Comparison of ENCODE assay signal across 8 cellular contexts in the genomic region with DNA sequence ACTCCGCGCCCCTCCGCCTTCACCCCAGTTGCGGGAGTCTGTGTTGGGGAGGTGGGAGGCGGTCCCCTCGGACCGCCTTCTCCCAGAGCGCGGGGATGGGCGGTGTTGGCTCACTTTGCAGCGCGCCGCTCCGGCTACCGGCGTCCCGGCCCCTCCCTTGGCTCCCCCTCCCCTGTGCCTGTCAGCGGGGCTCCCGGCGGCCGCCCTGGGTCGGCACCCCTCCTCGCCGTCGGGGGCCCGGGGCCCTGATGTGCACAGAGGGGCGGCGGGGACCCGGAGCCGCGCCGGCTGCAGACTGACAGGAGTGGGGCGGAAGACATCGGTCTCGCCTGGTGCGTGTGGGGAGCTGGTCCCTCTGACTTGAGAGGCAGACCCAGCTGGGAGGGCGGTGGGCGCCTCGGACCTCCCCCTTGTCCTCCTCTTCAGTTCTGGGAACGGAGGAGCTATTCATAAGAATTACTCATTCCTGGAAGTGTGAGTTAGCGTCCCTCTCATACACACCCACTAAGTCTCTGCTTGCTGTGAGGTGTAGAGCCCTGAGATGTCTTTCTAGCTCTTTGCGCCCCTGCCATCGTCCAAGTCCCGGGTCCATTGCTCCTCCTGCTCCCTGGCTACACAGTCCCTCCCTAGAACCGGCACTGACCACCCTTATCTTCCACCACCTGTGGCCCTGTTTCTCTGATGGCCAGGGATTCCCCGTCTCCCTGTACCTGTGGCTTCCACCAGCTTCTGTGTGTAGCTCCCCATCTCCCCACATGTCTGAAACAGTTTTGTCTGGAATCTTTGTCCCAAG. TPM values are rescaled to one million over a fixed set of nuclear protein-coding genes. Genes with fewer than 3 reads are reported as not detected.
DNase-seq lines count a peak whose midpoint lies in the region; ATAC-seq and TF ChIP-seq lines count a peak whose summit lies in the region.

No MANE protein-coding gene starts in this region.

- H3K27ac Mint-ChIP-seq in osteocyte (ENCODE audit: unreplicated experiment): no peak overlapping the region

- peaks cover 27% of the 10 kb centered on the region for H3K27me3 Mint-ChIP-seq in osteocyte (ENCODE audit: unreplicated experiment)

- no peak for TF ChIP-seq CTCF in osteocyte (IDR thresholded peaks at IDR 0.05)

- no peak for ATAC-seq in GM19023 (IDR thresholded peaks at IDR 0.05; ENCODE audit: unreplicated experiment)
- ATAC-seq in GM21723 (IDR thresholded peaks at IDR 0.05; ENCODE audit: unreplicated experiment): no peak

- no peaks in the 10 kb centered on the region for H3K36me3 Mint-ChIP-seq in osteocyte (ENCODE audit: unreplicated experiment)

- peaks cover 16% of the 10 kb centered on the region for H3K4me1 Mint-ChIP-seq in osteocyte (ENCODE audit: unreplicated experiment)

- H3K4me3 Mint-ChIP-seq in osteocyte (ENCODE audit: unreplicated experiment): peak overlapping the region; percentile 80

- peaks cover 4% of the 10 kb centered on the region for H3K9me3 Mint-ChIP-seq in osteocyte (ENCODE audit: unreplicated experiment)

- peak; percentile 28 for DNase-seq in NCI-H748 (lab: John Stamatoyannopoulos, UW; ENCODE audit: unreplicated experiment)
- DNase-seq in NCI-H748 treated with DMSO at 0.1 percent for 48 hours (lab: John Stamatoyannopoulos, UW): no peak
- DNase-seq in activated CD8-positive, alpha-beta memory T cell treated with anti-CD3 and anti-CD28 coated beads, Interleukin-2, amount 50 U/mL, for 48 hours: peak; percentile 71
- peak; percentile 8 for DNase-seq in germinal center (ENCODE audit: low spot score)
- no peak for DNase-seq in osteocyte (ENCODE audit: extremely low spot score, unreplicated experiment)
- no peak for DNase-seq in middle frontal gyrus (ENCODE audit: extremely low spot score, low spot score)

RNA-seq across cellular contexts. Expression of a gene that starts 1.0 kb away (rescaled TPM):
- 17.4 and 19.2 TPM in 2 replicates for total RNA-seq in osteocyte

RNA-seq across cellular contexts. Expression of a gene that starts 42.3 kb away (rescaled TPM):
- total RNA-seq in osteocyte: not detected in 2 replicates

Comparison
In these comparisons a context has a peak if more than half of its experiments do, and no peak if none do; other contexts are left out.
1. DNase-seq: peak in NCI-H748 (single experiment), activated CD8-positive, alpha-beta memory T cell treated with anti-CD3 and anti-CD28 coated beads, Interleukin-2, amount 50 U/mL, for 48 hours (single experiment) and germinal center (single experiment); none in NCI-H748 treated with DMSO at 0.1 percent for 48 hours (single experiment), osteocyte (single experiment) and middle frontal gyrus (single experiment).